20 cellular contexts compared by ENCODE assay signal in genomic region chr1:173995475-173995874, GRCh38. TPM values are rescaled to one million over a fixed set of nuclear protein-coding genes. Genes with fewer than 3 reads are reported as not detected.
A peak's percentile ranks its signal among the peaks of the same experiment; 100 is the strongest.
DNase-seq lines count a peak whose midpoint lies in the region; ATAC-seq, FAIRE-seq and TF ChIP-seq lines count a peak whose summit lies in the region.
"Had no signal": no experiment of that assay in that cellular context is flagged by ENCODE, and none has a peak within 500 bp of the region (broad histone marks: within the 10 kb centered on the region; RNA-seq: fewer than 3 reads in every experiment).

No MANE protein-coding gene starts in this region.

- H3K4me3 ChIP-seq in endothelial cell of umbilical vein (replicated peaks in 1 of 3; ENCODE audit: insufficient read depth in 1 of 3, low read depth in 1 of 3, low read length in 3 of 3): no peak overlapping the region
- H3K4me3 ChIP-seq: K562 had no signal

- H3K27me3 ChIP-seq in endothelial cell of umbilical vein (ENCODE audit: control insufficient read depth in 2 of 2, insufficient read depth in 2 of 2, low read length in 2 of 2): no peaks in the 10 kb centered on the region

- no peaks in the 10 kb centered on the region for H3K27me3 Mint-ChIP-seq in stimulated activated naive CD8-positive, alpha-beta T cell treated with anti-CD3 and anti-CD28 coated beads, Interleukin-15, amount 100 ng/mL, for 72 hours
- no peaks in the 10 kb centered on the region for H3K27me3 Mint-ChIP-seq in activated CD4-positive, alpha-beta memory T cell treated with anti-CD3 and anti-CD28 coated beads for 36 hours

- intact Hi-C loops in endothelial cell of umbilical vein (cut with micrococcal nuclease): no loop called here
- intact Hi-C loops in activated CD4-positive, alpha-beta memory T cell treated with anti-CD3 and anti-CD28 coated beads for 36 hours (cut with micrococcal nuclease): no loop called here

- ATAC-seq in activated CD4-positive, CD25-positive, alpha-beta regulatory T cell treated with anti-CD3 and anti-CD28 coated beads, Interleukin-2, amount 50 U/mL, for 24 hours: peak; percentile 48 to 55
- peak; percentile 69 for ATAC-seq in stimulated activated naive CD8-positive, alpha-beta T cell treated with anti-CD3 and anti-CD28 coated beads, Interleukin-15, amount 100 ng/mL, for 72 hours
- ATAC-seq in stimulated activated naive CD8-positive, alpha-beta T cell treated with anti-CD3 and anti-CD28 coated beads, Interleukin-15, Interleukin-2, amounts not matched to agents 100 U/mL and 50 U/mL, for 24 hours: no peak
- ATAC-seq in GM18868 (IDR thresholded peaks at IDR 0.05; ENCODE audit: unreplicated experiment) (no peak), HG03432 (IDR thresholded peaks at IDR 0.05; ENCODE audit: unreplicated experiment) (no peak)

- no peaks in the 10 kb centered on the region for H3K9me1 ChIP-seq in endothelial cell of umbilical vein (replicated peaks; ENCODE audit: control insufficient read depth, extremely low read depth, insufficient read depth, low read length)

- H3K27ac Mint-ChIP-seq in stimulated activated naive CD8-positive, alpha-beta T cell treated with anti-CD3 and anti-CD28 coated beads, Interleukin-15, amount 100 ng/mL, for 72 hours: peak overlapping the region; percentile 1 to 40
- no peak overlapping the region for H3K27ac Mint-ChIP-seq in activated CD4-positive, alpha-beta memory T cell treated with anti-CD3 and anti-CD28 coated beads for 36 hours

- no peaks in the 10 kb centered on the region for H3K9me3 Mint-ChIP-seq in stimulated activated naive CD8-positive, alpha-beta T cell treated with anti-CD3 and anti-CD28 coated beads, Interleukin-15, amount 100 ng/mL, for 72 hours
- no peaks in the 10 kb centered on the region for H3K9me3 Mint-ChIP-seq in activated CD4-positive, alpha-beta memory T cell treated with anti-CD3 and anti-CD28 coated beads for 36 hours

- POLR2A ChIA-PET in endothelial cell of umbilical vein (lab: Charles Lee): no interaction called here
- POLR2A ChIA-PET in activated CD4-positive, alpha-beta memory T cell treated with anti-CD3 and anti-CD28 coated beads for 36 hours (lab: Charles Lee): no interaction called here

- peaks cover 2% of the 10 kb centered on the region for H3K4me1 ChIP-seq in endothelial cell of umbilical vein (ENCODE audit: control insufficient read depth, extremely low read depth, insufficient read depth, low read length)
- H3K4me1 ChIP-seq: Caco-2 had no signal

- no peak overlapping the region for H3K9ac ChIP-seq in endothelial cell of umbilical vein (replicated peaks; ENCODE audit: extremely low read depth, insufficient read depth, low read length)

- no peak overlapping the region for H3K4me3 Mint-ChIP-seq in stimulated activated naive CD8-positive, alpha-beta T cell treated with anti-CD3 and anti-CD28 coated beads, Interleukin-15, amount 100 ng/mL, for 72 hours
- no peak overlapping the region for H3K4me3 Mint-ChIP-seq in activated CD4-positive, alpha-beta memory T cell treated with anti-CD3 and anti-CD28 coated beads for 36 hours

- no TSS peak for BruUV-seq in endothelial cell of umbilical vein (replicated peaks; lab: Mats Ljungman, UMichigan)

- FAIRE-seq in endothelial cell of umbilical vein (lab: Jason Lieb, UNC): no peak
- FAIRE-seq: K562 had no signal

- TF ChIP-seq CTCF in endothelial cell of umbilical vein (IDR thresholded peaks at IDR 0.05; ENCODE audit: extremely low read depth in 1 of 2, insufficient read depth in 1 of 2, low read depth in 1 of 2, low read length in 2 of 2): no peak

- no peak for DNase-seq in activated CD4-positive, CD25-positive, alpha-beta regulatory T cell treated with anti-CD3 and anti-CD28 coated beads, Interleukin-2, amount 50 U/mL, for 72 hours
- DNase-seq in stimulated activated naive CD8-positive, alpha-beta T cell treated with anti-CD3 and anti-CD28 coated beads, Interleukin-15, amount 100 ng/mL, for 72 hours: no peak
- no peak for DNase-seq in stimulated activated naive CD8-positive, alpha-beta T cell treated with anti-CD3 and anti-CD28 coated beads, Interleukin-15, Interleukin-2, amounts not matched to agents 100 U/mL and 50 U/mL, for 24 hours
- DNase-seq in endothelial cell of umbilical vein (ENCODE audit: low read depth, low spot score): peak; percentile 29
- no peak for DNase-seq in activated CD4-positive, alpha-beta memory T cell treated with anti-CD3 and anti-CD28 coated beads for 36 hours
- DNase-seq: AML-193, Caco-2, GDM1, H7, NCI-H1092 treated with DMSO at 0.1 percent for 48 hours, NCI-H146, NCI-H2029 treated with DMSO at 0.1 percent for 48 hours, NCI-H2171, NCI-H526 had no signal

- dilution Hi-C loops in endothelial cell of umbilical vein (cut with MboI; ENCODE audit: extremely low pct_ligation_motif_present, low sequenced_read_pairs): no loop called here

- H3K9me3 ChIP-seq in endothelial cell of umbilical vein (replicated peaks; ENCODE audit: control insufficient read depth, insufficient read depth, low read length): no peaks in the 10 kb centered on the region
- H3K9me3 ChIP-seq: Caco-2 had no signal

- no peak overlapping the region for H2AFZ ChIP-seq in endothelial cell of umbilical vein (ENCODE audit: low read depth, low read length)

- peaks cover 6% of the 10 kb centered on the region in 2 experiments for H3K36me3 ChIP-seq in endothelial cell of umbilical vein (ENCODE audit: control insufficient read depth in 2 of 2, extremely low read depth in 1 of 2, insufficient read depth in 2 of 2, low read length in 2 of 2)

- no peak overlapping the region for H3K4me2 ChIP-seq in endothelial cell of umbilical vein (ENCODE audit: insufficient read depth, low read length)

- H3K79me2 ChIP-seq in endothelial cell of umbilical vein (ENCODE audit: control insufficient read depth, insufficient read depth, low read length): peaks cover 59% of the 10 kb centered on the region

- H3K27ac ChIP-seq in endothelial cell of umbilical vein (ENCODE audit: insufficient read depth, low read depth, low read length): no peak overlapping the region
- H3K27ac ChIP-seq: 22Rv1, C4-2B had no signal

- CTCF ChIA-PET in endothelial cell of umbilical vein (lab: Charles Lee): no interaction called here
- CTCF ChIA-PET in activated CD4-positive, alpha-beta memory T cell treated with anti-CD3 and anti-CD28 coated beads for 36 hours (lab: Charles Lee): no interaction called here

- H3K36me3 Mint-ChIP-seq in activated CD4-positive, alpha-beta memory T cell treated with anti-CD3 and anti-CD28 coated beads for 36 hours: peaks cover 12% of the 10 kb centered on the region

- peaks cover 8% of the 10 kb centered on the region for H4K20me1 ChIP-seq in endothelial cell of umbilical vein (replicated peaks; ENCODE audit: control insufficient read depth, extremely low read depth, insufficient read depth, low read length)

- H3K4me1 Mint-ChIP-seq in stimulated activated naive CD8-positive, alpha-beta T cell treated with anti-CD3 and anti-CD28 coated beads, Interleukin-15, amount 100 ng/mL, for 72 hours: peaks cover 29% of the 10 kb centered on the region
- peaks cover 32% of the 10 kb centered on the region for H3K4me1 Mint-ChIP-seq in activated CD4-positive, alpha-beta memory T cell treated with anti-CD3 and anti-CD28 coated beads for 36 hours (ENCODE audit: low read depth)

- no peak for TF ChIP-seq POLR2A in endothelial cell of umbilical vein (IDR thresholded peaks at IDR 0.05; ENCODE audit: low read depth, low read length)

TF ChIP-seq in endothelial cell of umbilical vein, 7 proteins besides CTCF, POLR2A, EP300 and RAD21:
- no peak for TF ChIP-seq POLR2AphosphoS5 (IDR thresholded peaks at IDR 0.05; ENCODE audit: insufficient read depth, low read depth, low read length)
- peak; percentile 35 for TF ChIP-seq FOS (IDR thresholded peaks at IDR 0.05; ENCODE audit: borderline replicate concordance, insufficient read depth, low read length)

RNA-seq across cellular contexts. Expression of gene RC3H1, which starts 26.7 kb away (rescaled TPM):
- total RNA-seq in endothelial cell of umbilical vein: 30.0 and 41.4 TPM in 2 replicates
- polyA plus RNA-seq in endothelial cell of umbilical vein: 7.0 and 7.9 TPM in 2 replicates
- polyA plus RNA-seq in endothelial cell of umbilical vein (2011; cell fraction: cytosol; rRNA removed): 6.6 and 7.5 TPM in 2 replicates
- polyA plus RNA-seq in endothelial cell of umbilical vein (2011; cell fraction: nucleus; rRNA removed): 20.5 and 24.2 TPM in 2 replicates
- polyA plus RNA-seq in endothelial cell of umbilical vein (2012): 2.9 and 5.0 TPM in 2 replicates
- polyA minus RNA-seq in endothelial cell of umbilical vein: 78.9 and 80.7 TPM in 2 replicates
- polyA minus RNA-seq in endothelial cell of umbilical vein (2011; cell fraction: cytosol; rRNA and poly(A)+ RNA removed): 40.6 TPM
- polyA minus RNA-seq in endothelial cell of umbilical vein (2011; cell fraction: nucleus; rRNA and poly(A)+ RNA removed): 73.8 and 115 TPM in 2 replicates
- total RNA-seq in activated CD4-positive, alpha-beta memory T cell treated with anti-CD3 and anti-CD28 coated beads for 36 hours: 10 to 100 TPM; 26.6 to 26.8 TPM

Comparison
In these comparisons a context has a peak if more than half of its experiments do, and no peak if none do; other contexts are left out.
1. ATAC-seq: peak in activated CD4-positive, CD25-positive, alpha-beta regulatory T cell treated with anti-CD3 and anti-CD28 coated beads, Interleukin-2, amount 50 U/mL, for 24 hours (2 of 2) and stimulated activated naive CD8-positive, alpha-beta T cell treated with anti-CD3 and anti-CD28 coated beads, Interleukin-15, amount 100 ng/mL, for 72 hours (single experiment); none in stimulated activated naive CD8-positive, alpha-beta T cell treated with anti-CD3 and anti-CD28 coated beads, Interleukin-15, Interleukin-2, amounts not matched to agents 100 U/mL and 50 U/mL, for 24 hours (single experiment), GM18868 (single experiment) and HG03432 (single experiment).